8 cellular contexts compared by ENCODE assay signal in the genomic region with DNA sequence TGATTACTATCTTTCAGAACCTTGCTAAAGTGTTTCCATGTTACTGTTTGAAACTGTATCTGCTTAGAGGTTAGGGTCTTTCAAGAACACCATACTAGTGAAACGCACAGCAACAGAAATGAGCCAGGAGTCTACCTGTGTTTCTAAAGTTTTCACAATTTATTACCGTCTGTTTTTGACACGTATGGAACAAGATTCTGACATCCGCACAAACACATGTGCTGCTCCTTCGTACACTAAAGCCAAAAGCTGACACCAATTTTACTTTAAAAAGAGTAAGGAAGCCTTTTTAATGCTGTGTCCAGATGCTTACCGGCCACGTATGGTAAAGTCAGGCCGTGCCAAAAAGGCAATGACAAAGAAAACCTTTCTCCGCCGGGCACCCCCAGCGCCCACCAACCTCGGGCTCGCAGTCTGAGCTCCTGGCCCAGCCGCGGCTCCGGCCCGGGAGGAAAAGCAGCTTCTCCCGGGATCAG. TPM values are rescaled to one million over a fixed set of nuclear protein-coding genes. Genes with fewer than 3 reads are reported as not detected.
DNase-seq lines count a peak whose midpoint lies in the region; ATAC-seq, FAIRE-seq and TF ChIP-seq lines count a peak whose summit lies in the region.

No MANE protein-coding gene starts in this region.

- POLR2A ChIA-PET in CD4-positive, alpha-beta memory T cell (lab: Charles Lee; ENCODE audit: partially characterized antibody), result interaction anchor here (0.8 to 2.8 kb wide), 16 partner anchors 9 to 1286 kb away, joined by 3 to 28 read pairs (median 6); a partner anchor contains a TSS
- POLR2A ChIA-PET in HepG2 (lab: Yijun Ruan, JAX), result interaction anchor here (0.9 to 2.1 kb wide), 11 partner anchors 9 to 438 kb away, joined by 3 to 10 read pairs (median 6); a partner anchor contains a TSS

- no peaks in the 10 kb centered on the region for H3K9me3 Mint-ChIP-seq in CD4-positive, alpha-beta memory T cell
- no peaks in the 10 kb centered on the region for H3K9me3 Mint-ChIP-seq in activated naive CD8-positive, alpha-beta T cell treated with anti-CD3 and anti-CD28 coated beads for 36 hours

- CTCF ChIA-PET in CD4-positive, alpha-beta memory T cell (lab: Charles Lee; ENCODE audit: partially characterized antibody), result interaction anchor here (0.8 to 6.4 kb wide), 11 partner anchors 9 to 296 kb away, joined by 3 to 48 read pairs (median 3); a partner anchor contains a TSS
- CTCF ChIA-PET in HepG2 (lab: Yijun Ruan, JAX; ENCODE audit: low intra/inter-chr PET ratio, low total read pairs), result no interaction called here

- H3K79me2 ChIP-seq in HepG2 (ENCODE audit: insufficient read depth, low read length), result peaks cover 28% of the 10 kb centered on the region

- TF ChIP-seq EP300 in HepG2 (IDR thresholded peaks at IDR 0.05; ENCODE audit: low read depth in 2 of 2, low read length in 2 of 2) (no peak), HepG2 (CRISPR knock-in tag; IDR thresholded peaks at IDR 0.05; ENCODE audit: borderline replicate concordance) (no peak)

- peak; percentile 15 for FAIRE-seq in HepG2 (lab: Jason Lieb, UNC)

- H3K4me3 Mint-ChIP-seq in CD4-positive, alpha-beta memory T cell, result peak overlapping the region; percentile 90 to 96 (median 94)
- peak overlapping the region; percentile 90 for H3K4me3 Mint-ChIP-seq in activated naive CD8-positive, alpha-beta T cell treated with anti-CD3 and anti-CD28 coated beads for 36 hours

- WGBS in HepG2 (ENCODE audit: low lambda C conversion rate), result 3% methylated on average over 5 of the region's 18 CpGs

- no peaks in the 10 kb centered on the region for H3K27me3 ChIP-seq in CD4-positive, alpha-beta memory T cell (ENCODE audit: insufficient read depth, low read length)
- H3K27me3 ChIP-seq in HAP-1 (ENCODE audit: low read depth), result no peaks in the 10 kb centered on the region
- peaks cover 0 to 1% of the 10 kb centered on the region in 2 experiments; a peak in 1 of 5 replicates for H3K27me3 ChIP-seq in HepG2 (ENCODE audit: control insufficient read depth in 1 of 2, insufficient read depth in 2 of 2, low read length in 2 of 2)
- H3K27me3 ChIP-seq in upper lobe of right lung, result no peaks in the 10 kb centered on the region

- no peaks in the 10 kb centered on the region for H3K27me3 Mint-ChIP-seq in CD4-positive, alpha-beta memory T cell
- peaks cover 16% of the 10 kb centered on the region for H3K27me3 Mint-ChIP-seq in activated naive CD8-positive, alpha-beta T cell treated with anti-CD3 and anti-CD28 coated beads for 36 hours

- peak in 1 of 5 donors; percentile 35 for DNase-seq in CD4-positive, alpha-beta memory T cell
- DNase-seq in HAP-1 (ENCODE audit: low spot score in 2 of 2) (no peak), HepG2 (ENCODE audit: low spot score) (no peak), upper lobe of right lung (no peak), KG1 (lab: John Stamatoyannopoulos, UW) (no peak), NCI-H2227 treated with DMSO at 0.1 percent for 48 hours (lab: John Stamatoyannopoulos, UW) (no peak), NCI-H1105 (lab: John Stamatoyannopoulos, UW) (no peak)
- DNase-seq in activated naive CD8-positive, alpha-beta T cell treated with anti-CD3 and anti-CD28 coated beads for 36 hours, result no peak

- 0 out of 2 replicates have a peak, but pooled peaks cover 13% of the 10 kb centered on the region for H4K20me1 ChIP-seq in HepG2 (ENCODE audit: insufficient read depth, low read length)

- H3K9me3 ChIP-seq in CD4-positive, alpha-beta memory T cell (ENCODE audit: control insufficient read depth in 1 of 2, low read length in 2 of 2), result no peaks in the 10 kb centered on the region
- H3K9me3 ChIP-seq in HAP-1 (no peaks in the 10 kb centered on the region), HepG2 (ENCODE audit: low read length) (no peaks in the 10 kb centered on the region), upper lobe of right lung (no peaks in the 10 kb centered on the region)

- no peak for ATAC-seq in HepG2
- no peak for ATAC-seq in upper lobe of right lung

- peaks cover 28% of the 10 kb centered on the region for H3K36me3 ChIP-seq in CD4-positive, alpha-beta memory T cell (ENCODE audit: insufficient read depth, low read length)
- H3K36me3 ChIP-seq in HAP-1 (replicated peaks) (peaks cover 54% of the 10 kb centered on the region), HepG2 (replicated peaks in 1 of 2; ENCODE audit: control insufficient read depth in 1 of 2, insufficient read depth in 2 of 2, low read length in 2 of 2) (peaks cover 1 to 32% of the 10 kb centered on the region in 2 experiments), upper lobe of right lung (peaks cover 42% of the 10 kb centered on the region)

- peak overlapping the region; percentile 89 for H3K27ac ChIP-seq in CD4-positive, alpha-beta memory T cell (ENCODE audit: low read depth, low read length)
- H3K27ac ChIP-seq in HepG2 (ENCODE audit: extremely low read length, insufficient read depth, low read length) (peak overlapping the region; percentile 74), upper lobe of right lung (peak overlapping the region; percentile 86)

- TF ChIP-seq RAD21 in HepG2 (CRISPR knock-in tag; IDR thresholded peaks at IDR 0.05), result no peak

- no peak overlapping the region for H2AFZ ChIP-seq in HepG2 (ENCODE audit: low read length)

- TF ChIP-seq POLR2A in HepG2 (IDR thresholded peaks at IDR 0.05; ENCODE audit: insufficient read depth in 1 of 2, low read depth in 2 of 2, low read length in 2 of 2), result no peak

- H3K4me2 ChIP-seq in HepG2 (ENCODE audit: low read depth, low read length), result peak overlapping the region; percentile 67

- in situ Hi-C loops in HAP-1 (cut with MboI; ENCODE audit: low sequenced_read_pairs) (loop anchor here (25.0 kb wide), 1 partner anchor 261 kb away; no protein-coding TSS in a partner anchor), HepG2 (cut with HindIII; ENCODE audit: extremely low pct_ligation_motif_present, low pct_unique_long_range_greater_than_20kb) (loop anchor here (25.0 kb wide), 1 partner anchor 436 kb away; a partner anchor contains a TSS)

- H3K27ac Mint-ChIP-seq in CD4-positive, alpha-beta memory T cell, result peak overlapping the region; percentile 81 to 96 (median 87)
- H3K27ac Mint-ChIP-seq in activated naive CD8-positive, alpha-beta T cell treated with anti-CD3 and anti-CD28 coated beads for 36 hours, result peak overlapping the region; percentile 92

- H3K4me1 Mint-ChIP-seq in CD4-positive, alpha-beta memory T cell, result peaks cover 23 to 44% (median 37%) of the 10 kb centered on the region in 4 donors
- peaks cover 27% of the 10 kb centered on the region for H3K4me1 Mint-ChIP-seq in activated naive CD8-positive, alpha-beta T cell treated with anti-CD3 and anti-CD28 coated beads for 36 hours

- H3K36me3 Mint-ChIP-seq in CD4-positive, alpha-beta memory T cell, result peaks cover 42 to 50% of the 10 kb centered on the region in 2 donors
- H3K36me3 Mint-ChIP-seq in activated naive CD8-positive, alpha-beta T cell treated with anti-CD3 and anti-CD28 coated beads for 36 hours, result peaks cover 50% of the 10 kb centered on the region

- peak overlapping the region; percentile 88 for H3K9ac ChIP-seq in HepG2 (ENCODE audit: insufficient read depth, low read depth, low read length)

- peaks cover 39% of the 10 kb centered on the region for H3K4me1 ChIP-seq in CD4-positive, alpha-beta memory T cell (ENCODE audit: insufficient read depth, low read length)
- H3K4me1 ChIP-seq in HAP-1 (peaks cover 13% of the 10 kb centered on the region), HepG2 (ENCODE audit: insufficient read depth, low read length) (peaks cover 41% of the 10 kb centered on the region), upper lobe of right lung (peaks cover 5% of the 10 kb centered on the region)

- intact Hi-C loops in CD4-positive, alpha-beta memory T cell (cut with micrococcal nuclease), result loop anchor here (2.0 to 10.0 kb wide), 4 partner anchors 30 to 152 kb away; a partner anchor contains a TSS
- intact Hi-C loops in HepG2 (cut with micrococcal nuclease; ENCODE audit: unreplicated experiment) (no loop called here), upper lobe of right lung (cut with DNase I) (no loop called here)

- no peak for TF ChIP-seq CTCF in HepG2 (CRISPR knock-in tag; IDR thresholded peaks at IDR 0.05)
- no peak for TF ChIP-seq CTCF in upper lobe of right lung (IDR thresholded peaks at IDR 0.05)

- peak overlapping the region; percentile 70 to 82 for H3K4me3 ChIP-seq in CD4-positive, alpha-beta memory T cell (ENCODE audit: low read length in 2 of 2)
- peak overlapping the region; percentile 99 for H3K4me3 ChIP-seq in HAP-1
- H3K4me3 ChIP-seq in HepG2 (replicated peaks in 1 of 3; ENCODE audit: insufficient read depth in 1 of 3, low read depth in 2 of 3, low read length in 3 of 3), result peak overlapping the region; percentile 80 to 85 (median 84)
- peak overlapping the region; percentile 63 for H3K4me3 ChIP-seq in upper lobe of right lung

- TSS peak; percentile 66 for BruUV-seq in HepG2 (replicated peaks; lab: Mats Ljungman, UMichigan)

RNA-seq across cellular contexts. Expression of a gene that starts 0.5 kb away (rescaled TPM):
- 1,000 to 10,000 TPM; 1,467 to 1,523 TPM for total RNA-seq in CD4-positive, alpha-beta memory T cell
- polyA plus RNA-seq in CD4-positive, alpha-beta memory T cell, result 100 to 1,000 TPM; 969 to 974 TPM
- 1,000 to 10,000 TPM; 1,252 to 1,255 TPM for total RNA-seq in activated naive CD8-positive, alpha-beta T cell treated with anti-CD3 and anti-CD28 coated beads for 36 hours
- 796 and 972 TPM in 2 replicates for total RNA-seq in HepG2 (2016; rRNA removed; fragmentation: Illumina TruSeq; extraction: Trizol)
- total RNA-seq in HepG2 (2016; cell fraction: cytosol; rRNA removed; fragmentation: Illumina TruSeq; extraction: Trizol; ENCODE audit: low read depth), result 1,084 and 1,255 TPM in 2 replicates
- 778 and 945 TPM in 2 replicates for total RNA-seq in HepG2 (2016; cell fraction: insoluble cytoplasmic fraction; rRNA removed; fragmentation: Illumina TruSeq; extraction: Trizol)
- 1,905 and 2,048 TPM in 2 replicates for total RNA-seq in HepG2 (2016; cell fraction: membrane; rRNA removed; fragmentation: Illumina TruSeq; extraction: Trizol)
- total RNA-seq in HepG2 (2016; cell fraction: nucleus; rRNA removed; fragmentation: Illumina TruSeq; extraction: Trizol), result 275 and 295 TPM in 2 replicates
- polyA plus RNA-seq in HepG2 (2011; rRNA removed), result 1,199 and 1,289 TPM in 2 replicates
- polyA plus RNA-seq in HepG2 (2011; cell fraction: cytosol; rRNA removed), result 1,509 and 1,662 TPM in 2 replicates
- polyA plus RNA-seq in HepG2 (2011; cell fraction: nucleus; rRNA removed), result 301 and 377 TPM in 2 replicates
- polyA plus RNA-seq in HepG2 (2012), result 1,270 and 1,395 TPM in 2 replicates
- 1,609 and 1,819 TPM in 2 replicates for polyA plus RNA-seq in HepG2 (2016; cell fraction: cytosol; fragmentation: Illumina TruSeq; extraction: Trizol; ENCODE audit: low read depth)
- polyA plus RNA-seq in HepG2 (2016; cell fraction: insoluble cytoplasmic fraction; fragmentation: Illumina TruSeq; extraction: Trizol; ENCODE audit: low read depth), result 1,262 and 1,290 TPM in 2 replicates
- polyA plus RNA-seq in HepG2 (2016; cell fraction: membrane; fragmentation: Illumina TruSeq; extraction: Trizol; ENCODE audit: low read depth), result 2,384 and 2,506 TPM in 2 replicates
- 573 and 598 TPM in 2 replicates for polyA plus RNA-seq in HepG2 (2016; cell fraction: nucleus; fragmentation: Illumina TruSeq; extraction: Trizol; ENCODE audit: insufficient read depth, low read depth)
- 414 and 1,377 TPM in 2 replicates for polyA minus RNA-seq in HepG2 (2011; rRNA and poly(A)+ RNA removed; ENCODE audit: low replicate concordance)
- polyA minus RNA-seq in HepG2 (2011; cell fraction: cytosol; rRNA and poly(A)+ RNA removed), result 414 and 464 TPM in 2 replicates
- polyA minus RNA-seq in HepG2 (2011; cell fraction: nucleus; rRNA and poly(A)+ RNA removed), result 140 and 217 TPM in 2 replicates
- total RNA-seq in upper lobe of right lung, result 640 TPM

RNA-seq across cellular contexts. Expression of a gene that starts 29.2 kb away (rescaled TPM):
- total RNA-seq in CD4-positive, alpha-beta memory T cell, result not detected
- under 1 TPM in 1 of 2 donors, not detected in 1; 0.58 TPM for polyA plus RNA-seq in CD4-positive, alpha-beta memory T cell
- total RNA-seq in activated naive CD8-positive, alpha-beta T cell treated with anti-CD3 and anti-CD28 coated beads for 36 hours, result not detected
- total RNA-seq in HepG2 (2016; rRNA removed; fragmentation: Illumina TruSeq; extraction: Trizol) (not detected in 2 replicates), upper lobe of right lung (0.43 TPM)
- not detected in 2 replicates for total RNA-seq in HepG2 (2016; cell fraction: cytosol; rRNA removed; fragmentation: Illumina TruSeq; extraction: Trizol; ENCODE audit: low read depth)
- total RNA-seq in HepG2 (2016; cell fraction: insoluble cytoplasmic fraction; rRNA removed; fragmentation: Illumina TruSeq; extraction: Trizol), result not detected in 2 replicates
- total RNA-seq in HepG2 (2016; cell fraction: membrane; rRNA removed; fragmentation: Illumina TruSeq; extraction: Trizol), result 0.34 TPM in 1 of 2 replicates, not detected in the other
- 0.53 TPM in 1 of 2 replicates, not detected in the other for total RNA-seq in HepG2 (2016; cell fraction: nucleus; rRNA removed; fragmentation: Illumina TruSeq; extraction: Trizol)
- 0.09 TPM in 1 of 2 replicates, not detected in the other for polyA plus RNA-seq in HepG2 (2011; rRNA removed)
- 0.15 TPM in 1 of 2 replicates, not detected in the other for polyA plus RNA-seq in HepG2 (2011; cell fraction: cytosol; rRNA removed)
- polyA plus RNA-seq in HepG2 (2011; cell fraction: nucleus; rRNA removed), result 0.29 TPM in 1 of 2 replicates, not detected in the other
- polyA plus RNA-seq in HepG2 (2012), result not detected in 2 replicates
- polyA plus RNA-seq in HepG2 (2016; cell fraction: cytosol; fragmentation: Illumina TruSeq; extraction: Trizol; ENCODE audit: low read depth), result 0.27 and 0.35 TPM in 2 replicates
- not detected in 2 replicates for polyA plus RNA-seq in HepG2 (2016; cell fraction: insoluble cytoplasmic fraction; fragmentation: Illumina TruSeq; extraction: Trizol; ENCODE audit: low read depth)
- polyA plus RNA-seq in HepG2 (2016; cell fraction: membrane; fragmentation: Illumina TruSeq; extraction: Trizol; ENCODE audit: low read depth), result not detected in 2 replicates
- polyA plus RNA-seq in HepG2 (2016; cell fraction: nucleus; fragmentation: Illumina TruSeq; extraction: Trizol; ENCODE audit: insufficient read depth, low read depth), result 0.77 TPM in 1 of 2 replicates, not detected in the other
- polyA minus RNA-seq in HepG2 (2011; rRNA and poly(A)+ RNA removed; ENCODE audit: low replicate concordance), result 0.38 and 1.3 TPM in 2 replicates
- polyA minus RNA-seq in HepG2 (2011; cell fraction: cytosol; rRNA and poly(A)+ RNA removed), result not detected in 2 replicates
- not detected in 2 replicates for polyA minus RNA-seq in HepG2 (2011; cell fraction: nucleus; rRNA and poly(A)+ RNA removed)

RNA-seq across cellular contexts. Expression of a gene that starts 37.7 kb away (rescaled TPM):
- under 1 TPM; 0.15 to 0.28 TPM for total RNA-seq in CD4-positive, alpha-beta memory T cell
- polyA plus RNA-seq in CD4-positive, alpha-beta memory T cell, result under 1 TPM; 0.25 to 0.30 TPM
- total RNA-seq in activated naive CD8-positive, alpha-beta T cell treated with anti-CD3 and anti-CD28 coated beads for 36 hours, result 10 to 100 TPM; 13.1 to 13.7 TPM
- total RNA-seq in HepG2 (2016; rRNA removed; fragmentation: Illumina TruSeq; extraction: Trizol) (9.5 and 15.6 TPM in 2 replicates), upper lobe of right lung (not detected)
- total RNA-seq in HepG2 (2016; cell fraction: cytosol; rRNA removed; fragmentation: Illumina TruSeq; extraction: Trizol; ENCODE audit: low read depth), result 0.51 and 0.53 TPM in 2 replicates
- total RNA-seq in HepG2 (2016; cell fraction: insoluble cytoplasmic fraction; rRNA removed; fragmentation: Illumina TruSeq; extraction: Trizol), result 8.9 and 15.0 TPM in 2 replicates
- total RNA-seq in HepG2 (2016; cell fraction: membrane; rRNA removed; fragmentation: Illumina TruSeq; extraction: Trizol), result 2.8 and 3.0 TPM in 2 replicates
- total RNA-seq in HepG2 (2016; cell fraction: nucleus; rRNA removed; fragmentation: Illumina TruSeq; extraction: Trizol), result 6.5 and 7.0 TPM in 2 replicates
- 0.47 and 0.86 TPM in 2 replicates for polyA plus RNA-seq in HepG2 (2011; rRNA removed)
- 0.35 and 0.44 TPM in 2 replicates for polyA plus RNA-seq in HepG2 (2011; cell fraction: cytosol; rRNA removed)
- 0.31 and 0.34 TPM in 2 replicates for polyA plus RNA-seq in HepG2 (2011; cell fraction: nucleus; rRNA removed)
- 0.69 and 2.0 TPM in 2 replicates for polyA plus RNA-seq in HepG2 (2012)
- 0.15 and 0.16 TPM in 2 replicates for polyA plus RNA-seq in HepG2 (2016; cell fraction: cytosol; fragmentation: Illumina TruSeq; extraction: Trizol; ENCODE audit: low read depth)
- polyA plus RNA-seq in HepG2 (2016; cell fraction: insoluble cytoplasmic fraction; fragmentation: Illumina TruSeq; extraction: Trizol; ENCODE audit: low read depth), result 9.3 and 9.9 TPM in 2 replicates
- polyA plus RNA-seq in HepG2 (2016; cell fraction: membrane; fragmentation: Illumina TruSeq; extraction: Trizol; ENCODE audit: low read depth), result 0.56 and 0.79 TPM in 2 replicates
- polyA plus RNA-seq in HepG2 (2016; cell fraction: nucleus; fragmentation: Illumina TruSeq; extraction: Trizol; ENCODE audit: insufficient read depth, low read depth), result 5.2 and 5.3 TPM in 2 replicates
- polyA minus RNA-seq in HepG2 (2011; rRNA and poly(A)+ RNA removed; ENCODE audit: low replicate concordance), result 0.68 and 2.3 TPM in 2 replicates
- polyA minus RNA-seq in HepG2 (2011; cell fraction: cytosol; rRNA and poly(A)+ RNA removed), result 1.1 and 1.7 TPM in 2 replicates
- polyA minus RNA-seq in HepG2 (2011; cell fraction: nucleus; rRNA and poly(A)+ RNA removed), result 2.2 TPM in 2 replicates
